23 cellular contexts compared by ENCODE assay signal in the genomic region with DNA sequence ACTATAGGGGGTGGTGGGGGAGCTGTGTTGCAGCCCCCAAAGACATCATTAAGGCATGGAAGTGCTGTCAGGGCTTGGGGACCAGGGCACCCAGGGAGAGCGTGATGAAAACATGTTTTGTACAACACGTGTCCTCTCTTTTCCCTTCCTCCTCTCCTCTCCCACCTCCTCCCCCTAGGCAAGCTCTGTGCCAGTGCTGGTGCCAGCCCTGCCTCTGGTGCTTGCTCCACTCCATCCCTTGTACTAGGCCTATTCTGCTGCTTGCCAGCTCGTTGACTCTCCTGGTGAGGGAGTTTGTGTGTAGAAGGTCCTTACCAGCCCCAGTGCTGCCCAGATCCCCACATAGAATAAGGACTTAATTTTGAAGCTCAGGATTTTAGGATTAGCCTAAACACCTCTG. TPM values are rescaled to one million over a fixed set of nuclear protein-coding genes. Genes with fewer than 3 reads are reported as not detected.
DNase-seq lines count a peak whose midpoint lies in the region; ATAC-seq, FAIRE-seq and TF ChIP-seq lines count a peak whose summit lies in the region.
"Had no signal": no experiment of that assay in that cellular context is flagged by ENCODE, and none has a peak within 500 bp of the region (broad histone marks: within the 10 kb centered on the region; RNA-seq: fewer than 3 reads in every experiment).

No MANE protein-coding gene starts in this region.

- H4K20me1 ChIP-seq in H1 (replicated peaks in 1 of 2; ENCODE audit: control insufficient read depth in 1 of 2, insufficient read depth in 2 of 2, low read length in 2 of 2) = no peaks in the 10 kb centered on the region

- peaks cover 0 to 7% of the 10 kb centered on the region in 2 experiments; a peak in 1 of 4 replicates for H3K79me2 ChIP-seq in H1 (ENCODE audit: control insufficient read depth in 1 of 2, insufficient read depth in 2 of 2, low read length in 2 of 2)

- H3K18ac ChIP-seq in H1 (ENCODE audit: extremely low read depth, low read length) = no peak overlapping the region

- H2BK20ac ChIP-seq in H1 (ENCODE audit: low read length) = peak overlapping the region; percentile 67; the same call in 1 of the 2 replicates

- DNase-seq in CD8-positive, alpha-beta T cell = no peak
- DNase-seq in NT2/D1 (ENCODE audit: low read depth, low spot score) (no peak), H1 (ENCODE audit: low read depth in 1 of 2, low spot score in 2 of 2) (no peak), sigmoid colon (no peak), cerebellar nuclear complex (lab: John Stamatoyannopoulos, UW) (no peak), NCI-H1694 treated with DMSO at 0.1 percent for 48 hours (lab: John Stamatoyannopoulos, UW) (no peak)
- DNase-seq in activated CD8-positive, alpha-beta memory T cell treated with anti-CD3 and anti-CD28 coated beads, Interleukin-2, amount 50 U/mL, for 4 hours = no peak
- DNase-seq: central memory CD4-positive, alpha-beta T cell; DMS153; left colon; mucosa of descending colon; MV-4-11; NCI-H2081 treated with DMSO at 0.1 percent for 48 hours; NCI-H526; SK-N-SH; stimulated activated CD4-positive, alpha-beta T cell treated with anti-CD3 and anti-CD28 coated beads, Interleukin-1b, Interleukin-23, amount 100 ng/mL, for 48 hours had no signal

- H3K27ac ChIP-seq in CD8-positive, alpha-beta T cell (ENCODE audit: low read depth, low read length) = no peak overlapping the region
- no peak overlapping the region for H3K27ac ChIP-seq in H1 (ENCODE audit: low read depth, low read length)
- H3K27ac ChIP-seq in sigmoid colon = peak overlapping the region in 3 of 4 donors; percentile 90 to 92 (median 90)
- H3K27ac ChIP-seq: HL-60 had no signal

- no peak overlapping the region for H3K56ac ChIP-seq in H1 (replicated peaks; ENCODE audit: insufficient read length, low read depth, low read length)

- no peak overlapping the region for H2BK120ac ChIP-seq in H1 (replicated peaks; ENCODE audit: low read depth, low read length)

- CTCF ChIA-PET in CD8-positive, alpha-beta T cell (lab: Charles Lee) = interaction anchor here (0.9 to 1.3 kb wide), 3 partner anchors 21 to 54 kb away, joined by 3 to 6 read pairs (median 3); a partner anchor contains a TSS
- CTCF ChIA-PET in H1 (lab: Charles Lee; ENCODE audit: partially characterized antibody) = interaction anchor here (2.5 to 23.5 kb wide), 4 partner anchors 9 to 52 kb away, joined by 12 to 535 read pairs (median 34); a partner anchor contains a TSS

- H3K27ac Mint-ChIP-seq in CD8-positive, alpha-beta T cell = peak overlapping the region; percentile 77
- H3K27ac Mint-ChIP-seq: activated T-helper 2 cell treated with anti-CD3 and anti-CD28 coated beads, Interferon-gamma antibody, Interleukin-2, Interleukin-4, amounts not matched to agents 10 μg/mL and 5 μg/mL and 100 μg/mL, durations not matched to agents 14 hours and 24 hours and 36 hours had no signal

- no peak for ATAC-seq in CD8-positive, alpha-beta T cell
- ATAC-seq: left colon, mucosa of descending colon, Panc1, sciatic nerve had no signal

- H4K8ac ChIP-seq in H1 (ENCODE audit: extremely low read depth, insufficient read depth, low read length) = no peak overlapping the region

- H3K4me2 ChIP-seq in H1 (ENCODE audit: insufficient read depth in 1 of 2, low read depth in 2 of 2, low read length in 2 of 2) = peak overlapping the region; percentile 41 to 92; a peak in 3 of 4 replicates

- no peak for FAIRE-seq in H1 (lab: Jason Lieb, UNC)
- FAIRE-seq: GM12892, TTC549 had no signal

- peak overlapping the region; percentile 69; the same call in 1 of the 2 replicates for H2BK12ac ChIP-seq in H1 (ENCODE audit: low read depth, low read length)

- H3K23ac ChIP-seq in H1 (ENCODE audit: insufficient read length) = no peak overlapping the region

- no peak overlapping the region for H4K5ac ChIP-seq in H1 (ENCODE audit: insufficient read length, low read depth, low read length)

- H4K91ac ChIP-seq in H1 (replicated peaks; ENCODE audit: insufficient read length, low read length) = peak overlapping the region; percentile 67

- H3K9me3 Mint-ChIP-seq in CD8-positive, alpha-beta T cell = no peaks in the 10 kb centered on the region
- H3K9me3 Mint-ChIP-seq: activated T-helper 2 cell treated with anti-CD3 and anti-CD28 coated beads, Interferon-gamma antibody, Interleukin-2, Interleukin-4, amounts not matched to agents 10 μg/mL and 5 μg/mL and 100 μg/mL, durations not matched to agents 14 hours and 24 hours and 36 hours had no signal

- no peaks in the 10 kb centered on the region for H3K79me1 ChIP-seq in H1 (ENCODE audit: low read depth, low read length)

- TF ChIP-seq EP300 in H1 (IDR thresholded peaks at IDR 0.05; ENCODE audit: borderline replicate concordance in 1 of 2, low read depth in 2 of 2, low read length in 2 of 2) = no peak
- no peak for TF ChIP-seq EP300 in sigmoid colon (IDR thresholded peaks at IDR 0.05)

- no peak overlapping the region for H2BK5ac ChIP-seq in H1 (ENCODE audit: low read depth, low read length)

- H3K14ac ChIP-seq in H1 (ENCODE audit: insufficient read length) = no peak overlapping the region

- no peaks in the 10 kb centered on the region for H3K36me3 ChIP-seq in CD8-positive, alpha-beta T cell (ENCODE audit: insufficient read depth, low read length)
- no peaks in the 10 kb centered on the region for H3K36me3 ChIP-seq in NT2/D1 (ENCODE audit: insufficient read depth, insufficient read length, low read length)
- no peaks in the 10 kb centered on the region for H3K36me3 ChIP-seq in H1 (ENCODE audit: control insufficient read depth in 2 of 4, insufficient read depth in 4 of 4, low read length in 3 of 4)
- no peaks in the 10 kb centered on the region for H3K36me3 ChIP-seq in sigmoid colon

- H2AFZ ChIP-seq in H1 (ENCODE audit: low read length) = no peak overlapping the region

- H3K23me2 ChIP-seq in H1 (ENCODE audit: low read depth, low read length) = peaks cover 11% of the 10 kb centered on the region; the same call in 1 of the 2 replicates

- POLR2A ChIA-PET in CD8-positive, alpha-beta T cell (lab: Charles Lee) = interaction anchor here (1.0 to 4.6 kb wide), 3 partner anchors 15 to 35 kb away, joined by 4 to 22 read pairs (median 9); no protein-coding TSS in a partner anchor
- POLR2A ChIA-PET in H1 (lab: Charles Lee; ENCODE audit: partially characterized antibody) = interaction anchor here (1.3 to 12.4 kb wide), 4 partner anchors 9 to 27 kb away, joined by 3 to 151 read pairs (median 3); no protein-coding TSS in a partner anchor

- TF ChIP-seq RAD21 in H1 (IDR thresholded peaks at IDR 0.05 in 1 of 2, conservative IDR thresholded peaks at IDR 0.05 in 1 of 2; ENCODE audit: low read depth in 2 of 2, low read length in 2 of 2) = no peak

- no peak overlapping the region for H3K4ac ChIP-seq in H1 (replicated peaks; ENCODE audit: insufficient read length, low read depth, low read length)

- 72% methylated on average over 3 of the region's 3 CpGs; no CpG with 5 or more reads in 1 of the 2 experiments for WGBS in H1 (ENCODE audit: extremely low coverage in 1 of 2, insufficient coverage in 1 of 2, insufficient read length in 1 of 2, insufficient replicate concordance in 2 of 2, low coverage in 1 of 2, low lambda C conversion rate in 2 of 2, missing lambda C conversion rate in 1 of 2), 2 experiments
- 69 to 71% methylated on average over 3 of the region's 3 CpGs for WGBS in sigmoid colon, 2 donors

- peaks cover 62% of the 10 kb centered on the region for H3K4me1 ChIP-seq in CD8-positive, alpha-beta T cell (ENCODE audit: insufficient read depth, low read length)
- H3K4me1 ChIP-seq in NT2/D1 (ENCODE audit: insufficient read depth, insufficient read length) (peaks cover 32% of the 10 kb centered on the region), H1 (replicated peaks in 1 of 4; ENCODE audit: control insufficient read depth in 3 of 4, insufficient read depth in 4 of 4, low read length in 3 of 4) (peaks cover 31 to 56% (median 44%) of the 10 kb centered on the region in 4 experiments), sigmoid colon (peaks cover 0 to 40% (median 35%) of the 10 kb centered on the region in 4 donors)

- TF ChIP-seq POLR2A in H1 (IDR thresholded peaks at IDR 0.05; ENCODE audit: control extremely low read depth in 1 of 2, low read depth in 2 of 2, low read length in 2 of 2) (no peak), sigmoid colon (IDR thresholded peaks at IDR 0.05) (no peak)

- 0 out of 2 replicates have a peak overlapping the region, but pooled peaks have one; percentile 25 for H2AK5ac ChIP-seq in H1 (ENCODE audit: low read depth, low read length)

- intact Hi-C loops in CD8-positive, alpha-beta T cell (cut with DNase I, micrococcal nuclease) = no loop called here
- intact Hi-C loops in sigmoid colon (cut with DNase I) = no loop called here

- no peaks in the 10 kb centered on the region for H3K27me3 Mint-ChIP-seq in CD8-positive, alpha-beta T cell (ENCODE audit: low read depth)

- H3K9ac ChIP-seq in NT2/D1 (ENCODE audit: insufficient read length, low read depth) (peak overlapping the region; percentile 62), H1 (replicated peaks in 1 of 4; ENCODE audit: extremely low read depth in 1 of 4, low read depth in 3 of 4, low read length in 3 of 4) (no peak overlapping the region)
- H3K9ac ChIP-seq: SK-N-SH had no signal

- H3K9me3 ChIP-seq in CD8-positive, alpha-beta T cell (ENCODE audit: low read length) = no peaks in the 10 kb centered on the region
- no peaks in the 10 kb centered on the region for H3K9me3 ChIP-seq in NT2/D1 (ENCODE audit: insufficient read depth, low read length)
- H3K9me3 ChIP-seq in H1 (ENCODE audit: insufficient read depth in 2 of 2, low read depth in 1 of 2, low read length in 1 of 2) = no peaks in the 10 kb centered on the region
- no peaks in the 10 kb centered on the region for H3K9me3 ChIP-seq in sigmoid colon
- H3K9me3 ChIP-seq: mucosa of descending colon, SK-N-SH had no signal

- H3K4me3 ChIP-seq in CD8-positive, alpha-beta T cell (ENCODE audit: low read depth, low read length) = no peak overlapping the region
- H3K4me3 ChIP-seq in NT2/D1 (ENCODE audit: insufficient read length, low read depth) (no peak overlapping the region), H1 (ENCODE audit: extremely low read depth in 1 of 4, insufficient read depth in 2 of 4, low read depth in 3 of 4, low read length in 4 of 4) (no peak overlapping the region), sigmoid colon (no peak overlapping the region)
- H3K4me3 ChIP-seq: mucosa of descending colon had no signal

- H3K4me3 Mint-ChIP-seq in CD8-positive, alpha-beta T cell = peak overlapping the region; percentile 22

- H3K36me3 Mint-ChIP-seq in CD8-positive, alpha-beta T cell = peaks cover 2% of the 10 kb centered on the region

- no peaks in the 10 kb centered on the region for H3K27me3 ChIP-seq in CD8-positive, alpha-beta T cell (ENCODE audit: insufficient read depth, low read length)
- H3K27me3 ChIP-seq in NT2/D1 (ENCODE audit: insufficient read depth, insufficient read length) (no peaks in the 10 kb centered on the region), H1 (replicated peaks in 1 of 4; ENCODE audit: control insufficient read depth in 3 of 4, extremely low read depth in 1 of 4, insufficient read depth in 3 of 4, low read length in 3 of 4) (no peaks in the 10 kb centered on the region), sigmoid colon (no peaks in the 10 kb centered on the region)

- TF ChIP-seq CTCF in CD8-positive, alpha-beta T cell (IDR thresholded peaks at IDR 0.05) = no peak
- TF ChIP-seq CTCF in H1 (IDR thresholded peaks at IDR 0.05; ENCODE audit: control extremely low read depth in 1 of 3, insufficient read depth in 1 of 3, low read depth in 1 of 3, low read length in 3 of 3) (no peak), sigmoid colon (IDR thresholded peaks at IDR 0.05) (no peak)

- no peak overlapping the region for H2BK15ac ChIP-seq in H1 (ENCODE audit: low read length)

- H3K4me1 Mint-ChIP-seq in CD8-positive, alpha-beta T cell (ENCODE audit: low read depth) = peaks cover 51% of the 10 kb centered on the region

RNA-seq across cellular contexts. Expression of a gene that starts 3.2 kb away (rescaled TPM):
- 10 to 100 TPM; 16.1 to 16.5 TPM for total RNA-seq in CD8-positive, alpha-beta T cell
- total RNA-seq in H1 (2021; fragmentation: NEBNext Ultra II Directional; extraction: Animal tissue kit (Norgen Biotek cat#: 25700)) = 68.6 and 68.9 TPM in 2 replicates
- polyA plus RNA-seq in H1 (2011; rRNA removed) = 68.6 and 84.2 TPM in 2 replicates
- 68.7 TPM for polyA plus RNA-seq in H1 (2011; cell fraction: cytosol; rRNA removed)
- 145 TPM for polyA plus RNA-seq in H1 (2011; cell fraction: nucleus; rRNA removed)
- 66.2 to 80.8 TPM (median 70.6 TPM) in 4 replicates for polyA plus RNA-seq in H1 (2012, experiment 1 of 2)
- 66.9 TPM for polyA plus RNA-seq in H1 (2012, experiment 2 of 2)
- 37.2 TPM for polyA plus RNA-seq in H1 (2013, experiment 1 of 2)
- polyA plus RNA-seq in H1 (2013, experiment 2 of 2) = 34.6 TPM
- polyA minus RNA-seq in H1 (2011; rRNA and poly(A)+ RNA removed) = 40.1 and 58.9 TPM in 2 replicates
- polyA minus RNA-seq in H1 (2011; cell fraction: cytosol; rRNA and poly(A)+ RNA removed) = 38.5 TPM
- polyA minus RNA-seq in H1 (2011; cell fraction: nucleus; rRNA and poly(A)+ RNA removed) = 31.3 TPM
- total RNA-seq in sigmoid colon = 10 to 100 TPM in 3 of 4 donors, 1 to 10 TPM in 1; 9.9 to 17.2 (median 15.4) TPM
- 10 to 100 TPM in 1 of 3 donors, 1 to 10 TPM in 2; 3.2 to 10.3 (median 6.0) TPM for polyA plus RNA-seq in sigmoid colon

RNA-seq across cellular contexts. Expression of a gene that starts 28.1 kb away (rescaled TPM):
- total RNA-seq in CD8-positive, alpha-beta T cell = 100 to 1,000 TPM; 107 to 108 TPM
- 0.54 and 1.2 TPM in 2 replicates for total RNA-seq in H1 (2021; fragmentation: NEBNext Ultra II Directional; extraction: Animal tissue kit (Norgen Biotek cat#: 25700))
- polyA plus RNA-seq in H1 (2011; rRNA removed) (0.25 and 0.35 TPM in 2 replicates), sigmoid colon (10 to 100 TPM in 2 of 3 donors, 1 to 10 TPM in 1; 3.6 to 19.9 (median 13.5) TPM)
- 0.17 TPM for polyA plus RNA-seq in H1 (2011; cell fraction: cytosol; rRNA removed)
- polyA plus RNA-seq in H1 (2011; cell fraction: nucleus; rRNA removed) = 2.2 TPM
- 0.29 to 0.72 TPM (median 0.58 TPM) in 4 replicates for polyA plus RNA-seq in H1 (2012, experiment 1 of 2)
- polyA plus RNA-seq in H1 (2012, experiment 2 of 2) = 0.22 TPM
- 0.45 TPM for polyA plus RNA-seq in H1 (2013, experiment 1 of 2)
- 0.40 TPM for polyA plus RNA-seq in H1 (2013, experiment 2 of 2)
- polyA minus RNA-seq in H1 (2011; rRNA and poly(A)+ RNA removed) = 0.80 and 1.0 TPM in 2 replicates
- not detected for polyA minus RNA-seq in H1 (2011; cell fraction: cytosol; rRNA and poly(A)+ RNA removed)
- polyA minus RNA-seq in H1 (2011; cell fraction: nucleus; rRNA and poly(A)+ RNA removed) = not detected
- total RNA-seq in sigmoid colon = 1 to 10 TPM in 3 of 4 donors, under 1 TPM in 1; 0.95 to 2.9 (median 1.3) TPM
- total RNA-seq: fibroblast of villous mesenchyme had no signal

RNA-seq across cellular contexts. Expression of a gene that starts 32.9 kb away (rescaled TPM):
- 1 to 10 TPM in 1 of 2 experiments, under 1 TPM in 1; 0.56 to 1.7 TPM for total RNA-seq in CD8-positive, alpha-beta T cell
- total RNA-seq in H1 (2021; fragmentation: NEBNext Ultra II Directional; extraction: Animal tissue kit (Norgen Biotek cat#: 25700)) = 47.0 and 52.7 TPM in 2 replicates
- 31.8 and 49.6 TPM in 2 replicates for polyA plus RNA-seq in H1 (2011; rRNA removed)
- polyA plus RNA-seq in H1 (2011; cell fraction: cytosol; rRNA removed) = 19.1 TPM
- polyA plus RNA-seq in H1 (2011; cell fraction: nucleus; rRNA removed) = 85.9 TPM
- polyA plus RNA-seq in H1 (2012, experiment 1 of 2) = 26.9 to 39.1 TPM (median 30.7 TPM) in 4 replicates
- polyA plus RNA-seq in H1 (2012, experiment 2 of 2) = 33.7 TPM
- 21.7 TPM for polyA plus RNA-seq in H1 (2013, experiment 1 of 2)
- polyA plus RNA-seq in H1 (2013, experiment 2 of 2) = 15.1 TPM
- 66.7 and 78.4 TPM in 2 replicates for polyA minus RNA-seq in H1 (2011; rRNA and poly(A)+ RNA removed)
- polyA minus RNA-seq in H1 (2011; cell fraction: cytosol; rRNA and poly(A)+ RNA removed) = 20.3 TPM
- 39.1 TPM for polyA minus RNA-seq in H1 (2011; cell fraction: nucleus; rRNA and poly(A)+ RNA removed)
- total RNA-seq in sigmoid colon = 1 to 10 TPM in 1 of 4 donors, under 1 TPM in 3; under 0.01 to 1.9 (median 0.22) TPM
- polyA plus RNA-seq in sigmoid colon = 1 to 10 TPM; 4.2 to 7.6 (median 5.5) TPM

RNA-seq across cellular contexts. Expression of a gene that starts 54.4 kb away (rescaled TPM):
- total RNA-seq in CD8-positive, alpha-beta T cell = 10 to 100 TPM; 28.0 to 29.6 TPM
- 8.8 and 10.0 TPM in 2 replicates for total RNA-seq in H1 (2021; fragmentation: NEBNext Ultra II Directional; extraction: Animal tissue kit (Norgen Biotek cat#: 25700))
- polyA plus RNA-seq in H1 (2011; rRNA removed) = 11.3 and 15.4 TPM in 2 replicates
- polyA plus RNA-seq in H1 (2011; cell fraction: cytosol; rRNA removed) = 18.1 TPM
- 55.6 TPM for polyA plus RNA-seq in H1 (2011; cell fraction: nucleus; rRNA removed)
- polyA plus RNA-seq in H1 (2012, experiment 1 of 2) = 11.4 to 14.0 TPM (median 12.7 TPM) in 4 replicates
- polyA plus RNA-seq in H1 (2012, experiment 2 of 2) = 5.2 TPM
- 5.6 TPM for polyA plus RNA-seq in H1 (2013, experiment 1 of 2)
- 4.5 TPM for polyA plus RNA-seq in H1 (2013, experiment 2 of 2)
- 5.1 and 7.6 TPM in 2 replicates for polyA minus RNA-seq in H1 (2011; rRNA and poly(A)+ RNA removed)
- 6.6 TPM for polyA minus RNA-seq in H1 (2011; cell fraction: cytosol; rRNA and poly(A)+ RNA removed)
- polyA minus RNA-seq in H1 (2011; cell fraction: nucleus; rRNA and poly(A)+ RNA removed) = 9.2 TPM
- 10 to 100 TPM; 18.6 to 51.0 (median 26.0) TPM for total RNA-seq in sigmoid colon
- 10 to 100 TPM in 1 of 3 donors, 1 to 10 TPM in 2; 1.2 to 25.8 (median 1.8) TPM for polyA plus RNA-seq in sigmoid colon

RNA-seq across cellular contexts. Expression of a gene that starts 54.6 kb away (rescaled TPM):
- 10 to 100 TPM; 24.8 to 24.9 TPM for total RNA-seq in CD8-positive, alpha-beta T cell
- total RNA-seq in H1 (2021; fragmentation: NEBNext Ultra II Directional; extraction: Animal tissue kit (Norgen Biotek cat#: 25700)) = 35.6 and 40.0 TPM in 2 replicates
- polyA plus RNA-seq in H1 (2011; rRNA removed) = 7.6 and 8.2 TPM in 2 replicates
- polyA plus RNA-seq in H1 (2011; cell fraction: cytosol; rRNA removed) = 11.3 TPM
- polyA plus RNA-seq in H1 (2011; cell fraction: nucleus; rRNA removed) = 19.1 TPM
- polyA plus RNA-seq in H1 (2012, experiment 1 of 2) = 12.5 to 15.6 TPM (median 15.4 TPM) in 4 replicates
- 3.9 TPM for polyA plus RNA-seq in H1 (2012, experiment 2 of 2)
- polyA plus RNA-seq in H1 (2013, experiment 1 of 2) = 7.8 TPM
- 7.2 TPM for polyA plus RNA-seq in H1 (2013, experiment 2 of 2)
- 20.4 and 28.1 TPM in 2 replicates for polyA minus RNA-seq in H1 (2011; rRNA and poly(A)+ RNA removed)
- polyA minus RNA-seq in H1 (2011; cell fraction: cytosol; rRNA and poly(A)+ RNA removed) = 7.6 TPM
- polyA minus RNA-seq in H1 (2011; cell fraction: nucleus; rRNA and poly(A)+ RNA removed) = 43.3 TPM
- 10 to 100 TPM; 10.3 to 16.6 (median 15.8) TPM for total RNA-seq in sigmoid colon
- 10 to 100 TPM in 1 of 3 donors, 1 to 10 TPM in 2; 2.3 to 12.0 (median 2.4) TPM for polyA plus RNA-seq in sigmoid colon

Comparison
In these comparisons a context has a peak if more than half of its experiments do, and no peak if none do; other contexts are left out.
1. H3K27ac ChIP-seq: peak in sigmoid colon (3 of 4); none in CD8-positive, alpha-beta T cell (single experiment) and H1 (single experiment).
2. RNA of a gene that starts 28.1 kb away (total RNA-seq): 107 to 108 TPM in CD8-positive, alpha-beta T cell; 0.95 to 2.9 TPM in sigmoid colon and 0.54 to 1.2 TPM in H1; every median in the first group is over 10 times any median in the second.
3. RNA of a gene that starts 32.9 kb away (total RNA-seq): 47.0 to 52.7 TPM in H1; 0.56 to 1.7 TPM in CD8-positive, alpha-beta T cell and under 0.01 to 1.9 TPM in sigmoid colon; every median in the first group is over 10 times any median in the second.